1 cellular context compared by ENCODE assay signal in genomic region chr9:121557581-121558422, GRCh38.
TF ChIP-seq lines count a peak whose summit lies in the region.

No MANE protein-coding gene starts in this region.

TF ChIP-seq in SK-N-SH, 30 proteins besides CTCF, POLR2A, EP300 and RAD21 (continued from another document):
- TF ChIP-seq, protein P1, sequence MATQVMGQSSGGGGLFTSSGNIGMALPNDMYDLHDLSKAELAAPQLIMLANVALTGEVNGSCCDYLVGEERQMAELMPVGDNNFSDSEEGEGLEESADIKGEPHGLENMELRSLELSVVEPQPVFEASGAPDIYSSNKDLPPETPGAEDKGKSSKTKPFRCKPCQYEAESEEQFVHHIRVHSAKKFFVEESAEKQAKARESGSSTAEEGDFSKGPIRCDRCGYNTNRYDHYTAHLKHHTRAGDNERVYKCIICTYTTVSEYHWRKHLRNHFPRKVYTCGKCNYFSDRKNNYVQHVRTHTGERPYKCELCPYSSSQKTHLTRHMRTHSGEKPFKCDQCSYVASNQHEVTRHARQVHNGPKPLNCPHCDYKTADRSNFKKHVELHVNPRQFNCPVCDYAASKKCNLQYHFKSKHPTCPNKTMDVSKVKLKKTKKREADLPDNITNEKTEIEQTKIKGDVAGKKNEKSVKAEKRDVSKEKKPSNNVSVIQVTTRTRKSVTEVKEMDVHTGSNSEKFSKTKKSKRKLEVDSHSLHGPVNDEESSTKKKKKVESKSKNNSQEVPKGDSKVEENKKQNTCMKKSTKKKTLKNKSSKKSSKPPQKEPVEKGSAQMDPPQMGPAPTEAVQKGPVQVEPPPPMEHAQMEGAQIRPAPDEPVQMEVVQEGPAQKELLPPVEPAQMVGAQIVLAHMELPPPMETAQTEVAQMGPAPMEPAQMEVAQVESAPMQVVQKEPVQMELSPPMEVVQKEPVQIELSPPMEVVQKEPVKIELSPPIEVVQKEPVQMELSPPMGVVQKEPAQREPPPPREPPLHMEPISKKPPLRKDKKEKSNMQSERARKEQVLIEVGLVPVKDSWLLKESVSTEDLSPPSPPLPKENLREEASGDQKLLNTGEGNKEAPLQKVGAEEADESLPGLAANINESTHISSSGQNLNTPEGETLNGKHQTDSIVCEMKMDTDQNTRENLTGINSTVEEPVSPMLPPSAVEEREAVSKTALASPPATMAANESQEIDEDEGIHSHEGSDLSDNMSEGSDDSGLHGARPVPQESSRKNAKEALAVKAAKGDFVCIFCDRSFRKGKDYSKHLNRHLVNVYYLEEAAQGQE (IDR thresholded peaks at IDR 0.05; ENCODE audit: low read depth, low read length), result 0 out of 2 replicates have a peak, but pooled peaks have one; percentile 22
- TF ChIP-seq TEAD4 (IDR thresholded peaks at IDR 0.05; ENCODE audit: borderline replicate concordance, insufficient read depth) (peak; percentile 73; the same call in 1 of the 2 replicates), SIN3A (IDR thresholded peaks at IDR 0.05; ENCODE audit: borderline replicate concordance, low read depth, low read length) (peak; percentile 57; the same call in 1 of the 2 replicates), FOSL2 (IDR thresholded peaks at IDR 0.05; ENCODE audit: borderline replicate concordance, low read depth) (no peak; the same call in 1 of the 2 replicates), CHD2 (IDR thresholded peaks at IDR 0.05; ENCODE audit: low read length, partially characterized antibody) (peak; percentile 22), ELF1 (IDR thresholded peaks at IDR 0.05) (peak; percentile 32; the same call in 1 of the 2 replicates), RXRA (IDR thresholded peaks at IDR 0.05; ENCODE audit: borderline replicate concordance, low read depth) (peak; percentile 54; the same call in 1 of the 2 replicates)
